Comparison of ENCODE assay signal across 1 cellular context in genomic region chr17:34980681-34981537, GRCh38.
TF ChIP-seq lines count a peak whose summit lies in the region.

No MANE protein-coding gene starts in this region.

TF ChIP-seq in HEK293, 187 proteins besides CTCF, POLR2A, EP300 and RAD21 (continued from another document and continues in another):
- no peak for TF ChIP-seq ZNF26 (tag by site-specific recombination; IDR thresholded peaks at IDR 0.05)
- TF ChIP-seq ZNF133 (tag by site-specific recombination; IDR thresholded peaks at IDR 0.05) = no peak
- no peak for TF ChIP-seq ZNF23 (tag by site-specific recombination; IDR thresholded peaks at IDR 0.05; ENCODE audit: borderline replicate concordance)
- no peak; the same call in 1 of the 2 replicates for TF ChIP-seq ZNF394 (tag by site-specific recombination; IDR thresholded peaks at IDR 0.05; ENCODE audit: borderline replicate concordance)
- no peak for TF ChIP-seq ZSCAN16 (tag by site-specific recombination; IDR thresholded peaks at IDR 0.05)
- TF ChIP-seq ZNF660 (tag by site-specific recombination; IDR thresholded peaks at IDR 0.05) = no peak; the same call in 1 of the 2 replicates
- TF ChIP-seq ZNF248 (tag by site-specific recombination; IDR thresholded peaks at IDR 0.05) = no peak
- TF ChIP-seq ZFHX2 (tag by site-specific recombination; conservative IDR thresholded peaks at IDR 0.05) = no peak
- TF ChIP-seq ZNF449 (tag by site-specific recombination; IDR thresholded peaks at IDR 0.05) = no peak
- no peak for TF ChIP-seq ZNF10 (tag by site-specific recombination; IDR thresholded peaks at IDR 0.05)
- no peak for TF ChIP-seq TSHZ1 (tag by site-specific recombination; IDR thresholded peaks at IDR 0.05; ENCODE audit: borderline replicate concordance)
- TF ChIP-seq ZNF544 (tag by site-specific recombination; IDR thresholded peaks at IDR 0.05) = no peak
- TF ChIP-seq ZNF354C (tag by site-specific recombination; IDR thresholded peaks at IDR 0.05; ENCODE audit: borderline replicate concordance, low read depth) = no peak
- no peak for TF ChIP-seq GFI1B (tag by site-specific recombination; IDR thresholded peaks at IDR 0.05)
- TF ChIP-seq KLF7 (tag by site-specific recombination; IDR thresholded peaks at IDR 0.05; ENCODE audit: borderline replicate concordance) = no peak
- TF ChIP-seq ZFP37 (tag by site-specific recombination; IDR thresholded peaks at IDR 0.05) = peak; percentile 45; the same call in 1 of the 2 replicates
- no peak; the same call in 1 of the 2 replicates for TF ChIP-seq BCL11A (tag by site-specific recombination; IDR thresholded peaks at IDR 0.05; ENCODE audit: low read depth)
- no peak for TF ChIP-seq ZNF548 (tag by site-specific recombination; IDR thresholded peaks at IDR 0.05)
- TF ChIP-seq AEBP2 (tag by site-specific recombination; IDR thresholded peaks at IDR 0.05; ENCODE audit: borderline replicate concordance) = no peak
- peak; percentile 58; the same call in 1 of the 2 replicates for TF ChIP-seq KLF8 (tag by site-specific recombination; IDR thresholded peaks at IDR 0.05)
- no peak for TF ChIP-seq ZNF302 (tag by site-specific recombination; IDR thresholded peaks at IDR 0.05; ENCODE audit: low read depth)
- TF ChIP-seq GLI4 (tag by site-specific recombination; IDR thresholded peaks at IDR 0.05) = no peak
- TF ChIP-seq ZNF645 (tag by site-specific recombination; IDR thresholded peaks at IDR 0.05) = no peak
- TF ChIP-seq ZNF280D (tag by site-specific recombination; IDR thresholded peaks at IDR 0.05) = no peak
- TF ChIP-seq SCRT1 (tag by site-specific recombination; IDR thresholded peaks at IDR 0.05; ENCODE audit: borderline replicate concordance) = no peak
- no peak for TF ChIP-seq ZNF335 (tag by site-specific recombination; conservative IDR thresholded peaks at IDR 0.05)
- peak; percentile 54 for TF ChIP-seq PATZ1 (tag by site-specific recombination; IDR thresholded peaks at IDR 0.05)
- no peak for TF ChIP-seq ZNF704 (tag by site-specific recombination; IDR thresholded peaks at IDR 0.05)
- no peak for TF ChIP-seq ZNF555 (tag by site-specific recombination; conservative IDR thresholded peaks at IDR 0.05)
- TF ChIP-seq ZNF623 (tag by site-specific recombination; IDR thresholded peaks at IDR 0.05) = no peak
- no peak for TF ChIP-seq ZNF416 (tag by site-specific recombination; IDR thresholded peaks at IDR 0.05)
- no peak for TF ChIP-seq SP3 (tag by site-specific recombination; IDR thresholded peaks at IDR 0.05)
- TF ChIP-seq PRDM1 (tag by site-specific recombination; IDR thresholded peaks at IDR 0.05) = peak; percentile 88
- no peak for TF ChIP-seq ZNF324 (tag by site-specific recombination; IDR thresholded peaks at IDR 0.05)
- 0 out of 2 replicates have a peak, but pooled peaks have one; percentile 22 for TF ChIP-seq TCF7L2 (IDR thresholded peaks at IDR 0.05; ENCODE audit: borderline replicate concordance, low read depth, low read length)
- no peak for TF ChIP-seq HIC1 (tag by site-specific recombination; IDR thresholded peaks at IDR 0.05)
- no peak for TF ChIP-seq ZNF184 (tag by site-specific recombination; IDR thresholded peaks at IDR 0.05)
- TF ChIP-seq ZNF837 (tag by site-specific recombination; IDR thresholded peaks at IDR 0.05) = no peak
